In genomic region chr12:120234643-120235368, GRCh38 we compare ENCODE assay signal across 8 cellular contexts. TPM values are rescaled to one million over a fixed set of nuclear protein-coding genes. Genes with fewer than 3 reads are reported as not detected.
DNase-seq lines count a peak whose midpoint lies in the region; ATAC-seq and TF ChIP-seq lines count a peak whose summit lies in the region.

No MANE protein-coding gene starts in this region.

- no peaks in the 10 kb centered on the region for H3K27me3 Mint-ChIP-seq in activated T-helper 1 cell treated with anti-CD3 and anti-CD28 coated beads, Interleukin-12 subunit alpha, Interleukin-12 subunit beta, Interleukin-2, Interleukin-4 antibody, amounts not matched to agents 30 ng/mL and 10 ng/mL and 1 ng/mL, durations not matched to agents 14 hours and 24 hours and 36 hours (ENCODE audit: insufficient read depth)
- H3K27me3 Mint-ChIP-seq in osteocyte (ENCODE audit: unreplicated experiment): no peaks in the 10 kb centered on the region

- TF ChIP-seq CTCF in osteocyte (IDR thresholded peaks at IDR 0.05): peak; percentile 64

- no peaks in the 10 kb centered on the region for H3K9me3 ChIP-seq in MG63

- no peaks in the 10 kb centered on the region for H3K27me3 ChIP-seq in MG63

- ATAC-seq in Right ventricle myocardium inferior: peak; percentile 85

- peaks cover 16% of the 10 kb centered on the region for H3K36me3 ChIP-seq in MG63

- H3K4me1 Mint-ChIP-seq in activated T-helper 1 cell treated with anti-CD3 and anti-CD28 coated beads, Interleukin-12 subunit alpha, Interleukin-12 subunit beta, Interleukin-2, Interleukin-4 antibody, amounts not matched to agents 30 ng/mL and 10 ng/mL and 1 ng/mL, durations not matched to agents 14 hours and 24 hours and 36 hours (ENCODE audit: low read depth): peaks cover 80% of the 10 kb centered on the region
- H3K4me1 Mint-ChIP-seq in osteocyte (ENCODE audit: unreplicated experiment): peaks cover 84% of the 10 kb centered on the region

- DNase-seq in DMS53 treated with DMSO at 0.1 percent for 48 hours (lab: John Stamatoyannopoulos, UW; ENCODE audit: unreplicated experiment) (peak; percentile 77), MG63 (peak; percentile 97), Right ventricle myocardium inferior (ENCODE audit: missing footprints) (peak; percentile 91), osteocyte (ENCODE audit: extremely low spot score, unreplicated experiment) (no peak), T-helper 2 cell (no peak), NCI-H1048 (lab: John Stamatoyannopoulos, UW) (no peak), NCI-H1436 treated with DMSO at 0.1 percent for 48 hours (lab: John Stamatoyannopoulos, UW) (no peak)
- no peak for DNase-seq in activated T-helper 1 cell treated with anti-CD3 and anti-CD28 coated beads, Interleukin-12 subunit alpha, Interleukin-12 subunit beta, Interleukin-2, Interleukin-4 antibody, amounts not matched to agents 30 ng/mL and 10 ng/mL and 1 ng/mL, durations not matched to agents 14 hours and 24 hours and 36 hours (ENCODE audit: low spot score)

- intact Hi-C loops in activated T-helper 1 cell treated with anti-CD3 and anti-CD28 coated beads, Interleukin-12 subunit alpha, Interleukin-12 subunit beta, Interleukin-2, Interleukin-4 antibody, amounts not matched to agents 30 ng/mL and 10 ng/mL and 1 ng/mL, durations not matched to agents 14 hours and 24 hours and 36 hours (cut with micrococcal nuclease): no loop called here
- intact Hi-C loops in Right ventricle myocardium inferior (cut with DNase I): no loop called here

- H3K27ac Mint-ChIP-seq in activated T-helper 1 cell treated with anti-CD3 and anti-CD28 coated beads, Interleukin-12 subunit alpha, Interleukin-12 subunit beta, Interleukin-2, Interleukin-4 antibody, amounts not matched to agents 30 ng/mL and 10 ng/mL and 1 ng/mL, durations not matched to agents 14 hours and 24 hours and 36 hours: peak overlapping the region; percentile 6
- peak overlapping the region; percentile 94 for H3K27ac Mint-ChIP-seq in osteocyte (ENCODE audit: unreplicated experiment)

- no peak overlapping the region for H3K4me3 ChIP-seq in MG63

- no peak overlapping the region for H3K4me3 Mint-ChIP-seq in activated T-helper 1 cell treated with anti-CD3 and anti-CD28 coated beads, Interleukin-12 subunit alpha, Interleukin-12 subunit beta, Interleukin-2, Interleukin-4 antibody, amounts not matched to agents 30 ng/mL and 10 ng/mL and 1 ng/mL, durations not matched to agents 14 hours and 24 hours and 36 hours
- no peak overlapping the region for H3K4me3 Mint-ChIP-seq in osteocyte (ENCODE audit: unreplicated experiment)

- no peaks in the 10 kb centered on the region for H3K9me3 Mint-ChIP-seq in activated T-helper 1 cell treated with anti-CD3 and anti-CD28 coated beads, Interleukin-12 subunit alpha, Interleukin-12 subunit beta, Interleukin-2, Interleukin-4 antibody, amounts not matched to agents 30 ng/mL and 10 ng/mL and 1 ng/mL, durations not matched to agents 14 hours and 24 hours and 36 hours
- no peaks in the 10 kb centered on the region for H3K9me3 Mint-ChIP-seq in osteocyte (ENCODE audit: unreplicated experiment)

- peaks cover 3% of the 10 kb centered on the region for H3K36me3 Mint-ChIP-seq in activated T-helper 1 cell treated with anti-CD3 and anti-CD28 coated beads, Interleukin-12 subunit alpha, Interleukin-12 subunit beta, Interleukin-2, Interleukin-4 antibody, amounts not matched to agents 30 ng/mL and 10 ng/mL and 1 ng/mL, durations not matched to agents 14 hours and 24 hours and 36 hours (ENCODE audit: low read depth)
- H3K36me3 Mint-ChIP-seq in osteocyte (ENCODE audit: unreplicated experiment): no peaks in the 10 kb centered on the region

RNA-seq across cellular contexts. Expression of gene PXN, which starts 30.7 kb away (rescaled TPM):
- 6.4 and 11.5 TPM in 2 replicates for total RNA-seq in MG63 (2014; rRNA removed; shearing (Covaris generic); ENCODE audit: low replicate concordance)
- total RNA-seq in activated T-helper 1 cell treated with anti-CD3 and anti-CD28 coated beads, Interleukin-12 subunit alpha, Interleukin-12 subunit beta, Interleukin-2, Interleukin-4 antibody, amounts not matched to agents 30 ng/mL and 10 ng/mL and 1 ng/mL, durations not matched to agents 14 hours and 24 hours and 36 hours: 53.0 and 57.7 TPM in 2 replicates
- 63.7 TPM for total RNA-seq in Right ventricle myocardium inferior
- 76.7 and 79.9 TPM in 2 replicates for total RNA-seq in osteocyte

RNA-seq across cellular contexts. Expression of gene RPLP0, which starts 33.9 kb away (rescaled TPM):
- total RNA-seq in MG63 (2014; rRNA removed; shearing (Covaris generic); ENCODE audit: low replicate concordance): 5,975 and 7,875 TPM in 2 replicates
- total RNA-seq in activated T-helper 1 cell treated with anti-CD3 and anti-CD28 coated beads, Interleukin-12 subunit alpha, Interleukin-12 subunit beta, Interleukin-2, Interleukin-4 antibody, amounts not matched to agents 30 ng/mL and 10 ng/mL and 1 ng/mL, durations not matched to agents 14 hours and 24 hours and 36 hours: 2,459 and 2,531 TPM in 2 replicates
- total RNA-seq in Right ventricle myocardium inferior (892 TPM), osteocyte (2,037 TPM in 2 replicates)

RNA-seq across cellular contexts. Expression of gene GCN1, which starts 40.3 kb away (rescaled TPM):
- 39.6 and 76.8 TPM in 2 replicates for total RNA-seq in MG63 (2014; rRNA removed; shearing (Covaris generic); ENCODE audit: low replicate concordance)
- total RNA-seq in activated T-helper 1 cell treated with anti-CD3 and anti-CD28 coated beads, Interleukin-12 subunit alpha, Interleukin-12 subunit beta, Interleukin-2, Interleukin-4 antibody, amounts not matched to agents 30 ng/mL and 10 ng/mL and 1 ng/mL, durations not matched to agents 14 hours and 24 hours and 36 hours: 164 and 173 TPM in 2 replicates
- total RNA-seq in Right ventricle myocardium inferior (35.7 TPM), osteocyte (106 and 115 TPM in 2 replicates)

RNA-seq across cellular contexts. Expression of gene RNU4-2, which starts 56.9 kb away (rescaled TPM):
- not detected in 2 replicates for total RNA-seq in MG63 (2014; rRNA removed; shearing (Covaris generic); ENCODE audit: low replicate concordance)
- 5,055 and 7,832 TPM in 2 replicates for total RNA-seq in activated T-helper 1 cell treated with anti-CD3 and anti-CD28 coated beads, Interleukin-12 subunit alpha, Interleukin-12 subunit beta, Interleukin-2, Interleukin-4 antibody, amounts not matched to agents 30 ng/mL and 10 ng/mL and 1 ng/mL, durations not matched to agents 14 hours and 24 hours and 36 hours
- total RNA-seq in Right ventricle myocardium inferior (12,991 TPM), osteocyte (6,059 and 6,780 TPM in 2 replicates)

RNA-seq across cellular contexts. Expression of gene RNU4-1, which starts 58.2 kb away (rescaled TPM):
- not detected in 2 replicates for total RNA-seq in MG63 (2014; rRNA removed; shearing (Covaris generic); ENCODE audit: low replicate concordance)
- 2,369 and 3,474 TPM in 2 replicates for total RNA-seq in activated T-helper 1 cell treated with anti-CD3 and anti-CD28 coated beads, Interleukin-12 subunit alpha, Interleukin-12 subunit beta, Interleukin-2, Interleukin-4 antibody, amounts not matched to agents 30 ng/mL and 10 ng/mL and 1 ng/mL, durations not matched to agents 14 hours and 24 hours and 36 hours
- total RNA-seq in Right ventricle myocardium inferior (1,499 TPM), osteocyte (2,875 and 3,252 TPM in 2 replicates)

Comparison
In these comparisons a context has a peak if more than half of its experiments do, and no peak if none do; other contexts are left out.
1. DNase-seq: peak in DMS53 treated with DMSO at 0.1 percent for 48 hours (single experiment), MG63 (single experiment) and Right ventricle myocardium inferior (single experiment); none in activated T-helper 1 cell treated with anti-CD3 and anti-CD28 coated beads, Interleukin-12 subunit alpha, Interleukin-12 subunit beta, Interleukin-2, Interleukin-4 antibody, amounts not matched to agents 30 ng/mL and 10 ng/mL and 1 ng/mL, durations not matched to agents 14 hours and 24 hours and 36 hours (single experiment), osteocyte (single experiment), T-helper 2 cell (0 of 5), NCI-H1048 (single experiment) and NCI-H1436 treated with DMSO at 0.1 percent for 48 hours (single experiment).